1 cellular context compared by ENCODE assay signal in genomic region chr4:15893967-15894366, GRCh38.
TF ChIP-seq lines count a peak whose summit lies in the region.

No MANE protein-coding gene starts in this region.

TF ChIP-seq in GM23338, 12 proteins besides CTCF, POLR2A, EP300 and RAD21 (continued from another document):
- TF ChIP-seq ZNF462 (CRISPR knock-in tag; IDR thresholded peaks at IDR 0.05) (no peak), EZH2 (IDR thresholded peaks at IDR 0.05; ENCODE audit: low read depth, unreplicated experiment) (no peak)
